In the genomic region with DNA sequence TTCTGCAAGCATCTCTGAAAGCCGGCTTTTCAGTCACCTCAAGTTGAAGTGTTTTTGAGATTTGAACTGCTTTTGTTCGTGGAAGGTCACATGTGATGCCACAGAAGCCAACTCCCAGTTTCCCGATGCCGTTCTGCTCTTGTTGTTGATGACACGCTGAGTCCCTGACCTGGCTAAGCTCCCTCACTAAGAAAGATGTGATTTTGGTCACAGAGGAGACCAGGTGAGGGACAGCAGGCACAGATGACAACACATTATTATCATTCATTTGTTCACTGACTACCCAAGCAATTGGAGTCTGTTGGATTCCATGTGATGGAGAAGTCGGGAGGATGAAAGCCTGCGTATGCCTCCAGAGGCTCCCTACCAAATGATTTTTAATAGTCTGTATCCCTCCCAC, we compare ENCODE assay signal across 28 cellular contexts.
"Had no signal": no experiment of that assay in that cellular context is flagged by ENCODE, and none has a peak within 500 bp of the region (broad histone marks: within the 10 kb centered on the region; RNA-seq: fewer than 3 reads in every experiment).

No MANE protein-coding gene starts in this region.

- H3K27me3 ChIP-seq: brain microvascular endothelial cell, heart right ventricle, hepatocyte had no signal

- H3K4me3 ChIP-seq: heart right ventricle, hepatocyte had no signal

- H3K27ac Mint-ChIP-seq: activated CD8-positive, alpha-beta T cell treated with anti-CD3 and anti-CD28 coated beads for 36 hours; activated naive CD8-positive, alpha-beta T cell; activated T-helper 17 cell treated with anti-CD3 and anti-CD28 coated beads, Interleukin-2, amount 50 U/mL, for 72 hours; effector memory CD8-positive, alpha-beta T cell; WTC11 had no signal

- H3K4me1 ChIP-seq: heart right ventricle had no signal

- H3K4me3 Mint-ChIP-seq: activated CD8-positive, alpha-beta T cell treated with anti-CD3 and anti-CD28 coated beads for 36 hours; activated naive CD8-positive, alpha-beta T cell; activated T-cell treated with anti-CD3 and anti-CD28 coated beads, Interleukin-2, amount 50 U/mL, for 4 hours; activated T-helper 17 cell treated with anti-CD3 and anti-CD28 coated beads, Interleukin-2, amount 50 U/mL, for 72 hours; central memory CD8-positive, alpha-beta T cell; effector memory CD8-positive, alpha-beta T cell; WTC11 had no signal

- H3K36me3 Mint-ChIP-seq: activated naive CD8-positive, alpha-beta T cell had no signal

- H3K4me1 Mint-ChIP-seq: activated T-helper 17 cell treated with anti-CD3 and anti-CD28 coated beads, Interleukin-2, amount 50 U/mL, for 72 hours; central memory CD8-positive, alpha-beta T cell; WTC11 had no signal

- DNase-seq: activated CD4-positive, alpha-beta T cell treated with anti-CD3 and anti-CD28 coated beads for 1 hour; activated CD4-positive, alpha-beta T cell treated with anti-CD3 and anti-CD28 coated beads for 4 hours; activated CD4-positive, alpha-beta T cell treated with anti-CD3 and anti-CD28 coated beads, Interleukin-2, amount 50 U/mL, for 1 hour; activated CD4-positive, alpha-beta T cell treated with anti-CD3 and anti-CD28 coated beads, Interleukin-2, amount 50 U/mL, for 48 hours; activated CD8-positive, alpha-beta memory T cell treated with anti-CD3 and anti-CD28 coated beads for 24 hours; activated CD8-positive, alpha-beta T cell treated with anti-CD3 and anti-CD28 coated beads for 36 hours; activated effector memory CD4-positive, alpha-beta T cell treated with Interleukin-2 at 50 U/mL for 16 hours; activated gamma-delta T cell treated with Interleukin-2 at 50 U/mL for 16 hours; activated naive CD4-positive, alpha-beta T cell treated with anti-CD3 and anti-CD28 coated beads, Interleukin-2, amount 50 U/mL, for 16 hours; activated naive CD4-positive, alpha-beta T cell treated with Interleukin-2 at 50 U/mL for 16 hours; activated T-cell treated with anti-CD3 and anti-CD28 coated beads, Interleukin-2, amount 50 U/mL, for 4 hours; amniotic stem cell; brain microvascular endothelial cell; cortex of kidney; dermis blood vessel endothelial cell; effector CD4-positive, alpha-beta T cell; effector memory CD8-positive, alpha-beta T cell; foreskin fibroblast; glutamatergic neuron; heart right ventricle; T-helper 2 cell had no signal

- H3K27ac ChIP-seq: brain microvascular endothelial cell, epithelial cell of prostate, heart right ventricle, hepatocyte, VCaP had no signal

- H3K36me3 ChIP-seq: brain microvascular endothelial cell, heart right ventricle had no signal

- H3K27me3 Mint-ChIP-seq: activated CD8-positive, alpha-beta T cell treated with anti-CD3 and anti-CD28 coated beads for 36 hours; activated T-helper 17 cell treated with anti-CD3 and anti-CD28 coated beads, Interleukin-2, amount 50 U/mL, for 72 hours; central memory CD8-positive, alpha-beta T cell; effector memory CD8-positive, alpha-beta T cell had no signal

- ATAC-seq: activated CD8-positive, alpha-beta T cell treated with anti-CD3 and anti-CD28 coated beads for 36 hours; activated T-cell treated with anti-CD3 and anti-CD28 coated beads, Interleukin-2, amount 50 U/mL, for 4 hours; activated T-helper 17 cell treated with anti-CD3 and anti-CD28 coated beads, Interleukin-2, amount 50 U/mL, for 72 hours; effector memory CD8-positive, alpha-beta T cell; heart right ventricle; WTC11 had no signal
